ENCODE assay signal across 8 cellular contexts in the genomic region with DNA sequence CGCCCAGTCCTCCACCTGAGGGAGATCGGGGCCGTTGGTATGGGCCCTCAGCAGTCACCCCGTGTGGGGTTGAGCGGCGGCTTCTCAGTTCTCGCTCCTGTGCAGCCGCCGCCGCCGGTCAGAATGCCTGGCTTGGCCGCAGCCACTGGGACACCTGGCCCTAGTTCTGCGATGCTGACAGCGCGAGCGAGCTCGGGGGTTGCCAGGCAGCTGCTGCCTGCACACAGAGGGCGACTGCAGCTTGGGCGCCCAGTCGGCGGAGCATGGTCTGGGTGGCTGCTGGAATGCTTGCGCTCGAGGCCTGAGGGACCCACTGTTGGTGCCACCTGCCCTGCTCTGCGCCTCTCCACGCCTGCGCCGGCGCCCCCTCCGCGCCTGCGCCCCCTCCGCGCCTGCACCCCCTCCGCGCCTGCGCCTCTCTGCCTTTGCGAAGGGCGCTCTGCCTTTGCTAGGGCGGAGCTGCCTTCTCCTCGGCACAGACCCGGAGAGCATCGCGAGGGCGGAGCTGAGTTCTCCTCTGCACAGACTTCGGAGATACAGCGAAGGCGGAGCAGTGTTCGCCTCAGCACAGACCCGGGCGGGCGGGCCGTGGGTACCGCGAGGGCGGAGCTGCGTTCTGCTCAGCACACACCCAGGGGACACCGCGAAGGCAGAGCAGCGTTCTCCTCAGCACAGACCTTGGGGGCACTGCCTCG.
DNase-seq lines count a peak whose midpoint lies in the region; ATAC-seq and TF ChIP-seq lines count a peak whose summit lies in the region.
"Not testable (repeated sequence)": the region's sequence is repeated elsewhere in the genome, so short reads cannot be mapped to it uniquely, and the experiment has no call there.

No MANE protein-coding gene starts in this region.

- BruUV-seq in PC-9 (replicated peaks; lab: Mats Ljungman, UMichigan): not testable (repeated sequence)

- H3K4me3 ChIP-seq in PC-9: peak overlapping the region; percentile 62
- peak overlapping the region; percentile 53 to 79 for H3K4me3 ChIP-seq in mesenchymal stem cell (ENCODE audit: insufficient read depth in 1 of 2, low read depth in 1 of 2, low read length in 2 of 2)

- not testable (repeated sequence) for H3K9ac ChIP-seq in mesenchymal stem cell (ENCODE audit: low read length)

- H3K36me3 ChIP-seq in PC-9 (ENCODE audit: low read depth); mesenchymal stem cell (ENCODE audit: control insufficient read depth in 1 of 2, insufficient read depth in 2 of 2, low read depth in 1 of 2, low read length in 2 of 2): not testable (repeated sequence)

- ATAC-seq in GM19023 (IDR thresholded peaks at IDR 0.05; ENCODE audit: unreplicated experiment): peak; percentile 100
- peak; percentile 100 for ATAC-seq in HG02970 (IDR thresholded peaks at IDR 0.05; ENCODE audit: low FRiP score, unreplicated experiment)

- H3K27me3 ChIP-seq in PC-9 (ENCODE audit: insufficient read depth, low read depth); mesenchymal stem cell (ENCODE audit: control insufficient read depth in 1 of 2, insufficient read depth in 1 of 2, low read length in 2 of 2): not testable (repeated sequence)

- not testable (repeated sequence) for H2AK5ac ChIP-seq in mesenchymal stem cell (ENCODE audit: low read length, severe bottlenecking)

- peak overlapping the region; percentile 66 for H4K8ac ChIP-seq in mesenchymal stem cell (ENCODE audit: low read length)

- not testable (repeated sequence) for TF ChIP-seq CTCF in PC-9 (conservative IDR thresholded peaks at IDR 0.05)

- H3K4me2 ChIP-seq in PC-9 (peak overlapping the region; percentile 79), mesenchymal stem cell (ENCODE audit: low read length, poor library complexity, severe bottlenecking) (peak overlapping the region; percentile 95)

- not testable (repeated sequence) for H3K79me1 ChIP-seq in mesenchymal stem cell (replicated peaks; ENCODE audit: low read length, poor library complexity, severe bottlenecking)

- peak; percentile 35 for DNase-seq in AG08395 (ENCODE audit: low spot score)
- DNase-seq in PC-9: peak; percentile 80 to 95
- DNase-seq in activated T-helper 1 cell treated with Interleukin-2 at 50 U/mL for 16 hours (ENCODE audit: low read depth): peak; percentile 90
- peak; percentile 64 for DNase-seq in epithelial cell of prostate (ENCODE audit: low read depth, low spot score)
- peak; percentile 71 for DNase-seq in mesenchymal stem cell
- DNase-seq in stimulated activated CD4-positive, alpha-beta T cell treated with anti-CD3 and anti-CD28 coated beads, Interleukin-1b, Interleukin-23, amount 100 ng/mL, for 48 hours: peak; percentile 96

- WGBS in mesenchymal stem cell: under 1% methylated on average over 38 of the region's 60 CpGs

- not testable (repeated sequence) for H2AFZ ChIP-seq in PC-9
- peak overlapping the region; percentile 86 for H2AFZ ChIP-seq in mesenchymal stem cell (ENCODE audit: low read depth, low read length)

- H3K4me1 ChIP-seq in PC-9 (replicated peaks; ENCODE audit: insufficient read depth): not testable (repeated sequence)
- peaks cover 11% of the 10 kb centered on the region for H3K4me1 ChIP-seq in mesenchymal stem cell (ENCODE audit: control insufficient read depth, insufficient read depth, low read depth, low read length)

- not testable (repeated sequence) for H3K79me2 ChIP-seq in PC-9 (ENCODE audit: low read depth)

- H3F3A ChIP-seq in PC-9 (ENCODE audit: insufficient read depth, low read depth): not testable (repeated sequence)

- CTCF ChIA-PET in PC-9 (lab: Charles Lee): not testable (repeated sequence)

- not testable (repeated sequence) for H2BK5ac ChIP-seq in mesenchymal stem cell (ENCODE audit: low read depth, low read length, poor library complexity, severe bottlenecking)

- not testable (repeated sequence) for H3K4ac ChIP-seq in mesenchymal stem cell (ENCODE audit: low read depth in 1 of 2, low read length in 2 of 2)

- H2BK15ac ChIP-seq in mesenchymal stem cell (ENCODE audit: low read depth, poor library complexity, severe bottlenecking): not testable (repeated sequence)

- not testable (repeated sequence) for H3K27ac ChIP-seq in PC-9; epithelial cell of prostate; mesenchymal stem cell (ENCODE audit: low read length, poor library complexity, severe bottlenecking)

- not testable (repeated sequence) for H3K18ac ChIP-seq in mesenchymal stem cell (ENCODE audit: low read depth in 1 of 2, low read length in 2 of 2)

- not testable (repeated sequence) for H2BK12ac ChIP-seq in mesenchymal stem cell (ENCODE audit: low read length in 2 of 2)

- H4K20me1 ChIP-seq in PC-9 (ENCODE audit: insufficient read depth): not testable (repeated sequence)

- not testable (repeated sequence) for H3K9me3 ChIP-seq in PC-9 (ENCODE audit: insufficient read depth, low read depth); mesenchymal stem cell (ENCODE audit: control insufficient read depth, low read length)

- intact Hi-C loops in PC-9 (cut with micrococcal nuclease; ENCODE audit: unreplicated experiment): not testable (repeated sequence)

- H3K9me2 ChIP-seq in PC-9 (ENCODE audit: insufficient read depth): not testable (repeated sequence)

- POLR2A ChIA-PET in PC-9 (lab: Charles Lee; ENCODE audit: unreplicated experiment): not testable (repeated sequence)

- not testable (repeated sequence) for H4K91ac ChIP-seq in mesenchymal stem cell (ENCODE audit: low read length)

- peak overlapping the region in 1 of 2 experiments; percentile 69 for H3K23ac ChIP-seq in mesenchymal stem cell (ENCODE audit: low read length in 2 of 2)

- H3K14ac ChIP-seq in mesenchymal stem cell (ENCODE audit: low read length in 2 of 2): not testable (repeated sequence)

- H2BK120ac ChIP-seq in mesenchymal stem cell (ENCODE audit: low read depth, low read length): not testable (repeated sequence)

Comparison
In these comparisons a context has a peak if more than half of its experiments do, and no peak if none do; other contexts are left out.
1. DNase-seq: peak in every context shown above with its lines; median percentile 96 in stimulated activated CD4-positive, alpha-beta T cell treated with anti-CD3 and anti-CD28 coated beads, Interleukin-1b, Interleukin-23, amount 100 ng/mL, for 48 hours; 90 in activated T-helper 1 cell treated with Interleukin-2 at 50 U/mL for 16 hours; 88 in PC-9; 71 in mesenchymal stem cell; 64 in epithelial cell of prostate; 35 in AG08395.